1 cellular context compared by ENCODE assay signal in the genomic region with DNA sequence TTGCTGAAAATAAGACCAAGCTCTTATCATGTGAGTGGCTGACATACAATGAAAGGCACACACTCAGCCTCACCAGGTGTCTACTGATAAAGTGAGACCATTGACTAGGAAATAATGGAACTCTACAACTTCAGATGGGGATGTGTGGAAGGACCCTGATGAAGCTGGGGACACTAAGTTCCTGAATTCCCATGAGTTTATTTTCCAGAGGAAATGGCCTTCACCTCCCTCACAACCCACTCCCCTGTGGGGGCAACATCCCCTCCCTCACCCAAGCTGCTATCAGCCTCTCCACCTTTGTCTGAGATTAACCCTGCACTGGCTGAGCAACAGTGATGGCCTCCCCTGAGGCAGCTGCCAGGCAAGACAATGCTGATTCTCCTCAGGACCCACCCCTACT.
TF ChIP-seq lines count a peak whose summit lies in the region.

No MANE protein-coding gene starts in this region.

TF ChIP-seq in H1, 55 proteins besides CTCF, POLR2A, EP300 and RAD21:
- TF ChIP-seq TAF7 (optimal IDR thresholded peaks at IDR 0.05; ENCODE audit: borderline replicate concordance, low read depth, low read length) (no peak), CHD2 (IDR thresholded peaks at IDR 0.05; ENCODE audit: low read length) (no peak), RBBP5 (IDR thresholded peaks at IDR 0.05; ENCODE audit: borderline replicate concordance, low read depth, low read length) (no peak), TEAD4 (IDR thresholded peaks at IDR 0.05; ENCODE audit: low read depth, low read length) (no peak), POU5F1 (IDR thresholded peaks at IDR 0.05; ENCODE audit: low read depth, low read length) (no peak), ASH2L (IDR thresholded peaks at IDR 0.05; ENCODE audit: low read length) (no peak)
- TF ChIP-seq, protein P1, sequence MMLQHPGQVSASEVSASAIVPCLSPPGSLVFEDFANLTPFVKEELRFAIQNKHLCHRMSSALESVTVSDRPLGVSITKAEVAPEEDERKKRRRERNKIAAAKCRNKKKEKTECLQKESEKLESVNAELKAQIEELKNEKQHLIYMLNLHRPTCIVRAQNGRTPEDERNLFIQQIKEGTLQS (IDR thresholded peaks at IDR 0.05; ENCODE audit: insufficient read depth, low read depth, low read length) = no peak
